In genomic region chr7:108080094-108080656, GRCh38 we compare ENCODE assay signal across 17 cellular contexts. TPM values are rescaled to one million over a fixed set of nuclear protein-coding genes. Genes with fewer than 3 reads are reported as not detected.
A peak's percentile ranks its signal among the peaks of the same experiment; 100 is the strongest.
DNase-seq lines count a peak whose midpoint lies in the region; TF ChIP-seq lines count a peak whose summit lies in the region.
"Had no signal": no experiment of that assay in that cellular context is flagged by ENCODE, and none has a peak within 500 bp of the region (broad histone marks: within the 10 kb centered on the region; RNA-seq: fewer than 3 reads in every experiment).

No MANE protein-coding gene starts in this region.

- POLR2A ChIA-PET in PC-9 (lab: Charles Lee; ENCODE audit: unreplicated experiment), result interaction anchor here (0.6 kb wide), 3 partner anchors 14 to 1559 kb away, joined by 5 to 6 read pairs (median 6); no protein-coding TSS in a partner anchor

- H3K79me2 ChIP-seq in PC-9 (ENCODE audit: low read depth) (no peaks in the 10 kb centered on the region), osteoblast (ENCODE audit: insufficient read depth, low read length) (no peaks in the 10 kb centered on the region)

- H3K36me3 ChIP-seq in PC-9 (ENCODE audit: low read depth) (no peaks in the 10 kb centered on the region), osteoblast (ENCODE audit: insufficient read depth, low read length) (no peaks in the 10 kb centered on the region)

- TF ChIP-seq CTCF in PC-9 (conservative IDR thresholded peaks at IDR 0.05), result no peak
- no peak for TF ChIP-seq CTCF in chondrocyte (IDR thresholded peaks at IDR 0.05)
- TF ChIP-seq CTCF in osteoblast (IDR thresholded peaks at IDR 0.05; ENCODE audit: extremely low read depth, low read depth, low read length), result no peak

- H3K4me2 ChIP-seq in PC-9, result peak overlapping the region; percentile 26; the same call in 1 of the 2 replicates
- H3K4me2 ChIP-seq in osteoblast (ENCODE audit: insufficient read depth, low read length), result peak overlapping the region; percentile 57

- H3K27ac Mint-ChIP-seq in chondrocyte (ENCODE audit: unreplicated experiment), result peak overlapping the region; percentile 91
- H3K27ac Mint-ChIP-seq: activated CD8-positive, alpha-beta T cell treated with anti-CD3 and anti-CD28 coated beads for 36 hours; CD4-positive, alpha-beta T cell; stimulated activated effector memory CD8-positive, alpha-beta T cell treated with anti-CD3 and anti-CD28 coated beads, Interleukin-12 subunit alpha, Interleukin-12 subunit beta, amount 100 ng/mL, for 72 hours had no signal

- H3K27me3 ChIP-seq in PC-9 (ENCODE audit: insufficient read depth, low read depth) (no peaks in the 10 kb centered on the region), osteoblast (ENCODE audit: insufficient read depth, low read length) (no peaks in the 10 kb centered on the region)

- H3K9me2 ChIP-seq in PC-9 (ENCODE audit: insufficient read depth), result no peaks in the 10 kb centered on the region

- H3K27me3 Mint-ChIP-seq in chondrocyte (ENCODE audit: low read depth), result no peaks in the 10 kb centered on the region
- H3K27me3 Mint-ChIP-seq: activated CD8-positive, alpha-beta T cell treated with anti-CD3 and anti-CD28 coated beads for 36 hours; CD4-positive, alpha-beta T cell had no signal

- peaks cover 4% of the 10 kb centered on the region for H3K36me3 Mint-ChIP-seq in chondrocyte (ENCODE audit: low read depth)
- H3K36me3 Mint-ChIP-seq: stimulated activated effector memory CD8-positive, alpha-beta T cell treated with anti-CD3 and anti-CD28 coated beads, Interleukin-12 subunit alpha, Interleukin-12 subunit beta, amount 100 ng/mL, for 72 hours had no signal

- H3K4me3 ChIP-seq in PC-9, result no peak overlapping the region
- no peak overlapping the region for H3K4me3 ChIP-seq in osteoblast (ENCODE audit: insufficient read depth, low read length)
- H3K4me3 ChIP-seq: GM12878 had no signal

- intact Hi-C loops in PC-9 (cut with micrococcal nuclease; ENCODE audit: unreplicated experiment), result no loop called here

- peaks cover 55% of the 10 kb centered on the region for H3K4me1 Mint-ChIP-seq in chondrocyte (ENCODE audit: low read depth)
- H3K4me1 Mint-ChIP-seq: stimulated activated effector memory CD8-positive, alpha-beta T cell treated with anti-CD3 and anti-CD28 coated beads, Interleukin-12 subunit alpha, Interleukin-12 subunit beta, amount 100 ng/mL, for 72 hours had no signal

- DNase-seq in HCEC 1CT (peak; percentile 33), PC-9 (no peak), chondrocyte (ENCODE audit: low spot score) (no peak), osteoblast (ENCODE audit: insufficient read length, low spot score, missing footprints) (no peak), NCI-H2107 treated with DMSO at 0.1 percent for 48 hours (lab: John Stamatoyannopoulos, UW; ENCODE audit: unreplicated experiment) (no peak), UCSD-AML1 (lab: John Stamatoyannopoulos, UW; ENCODE audit: unreplicated experiment) (no peak), T1000 (lab: John Stamatoyannopoulos, UW) (no peak), NCI-H1436 (lab: John Stamatoyannopoulos, UW) (no peak)
- DNase-seq: activated CD8-positive, alpha-beta T cell treated with anti-CD3 and anti-CD28 coated beads for 36 hours; CD4-positive, alpha-beta T cell; head of caudate nucleus; NCI-H1930; SHP77 treated with DMSO at 0.1 percent for 48 hours; T-helper 9 cell; trophoblast cell had no signal

- H2AFZ ChIP-seq in PC-9 (no peak overlapping the region), osteoblast (ENCODE audit: low read length) (no peak overlapping the region)

- H3K4me3 Mint-ChIP-seq in chondrocyte (ENCODE audit: unreplicated experiment), result peak overlapping the region; percentile 20
- H3K4me3 Mint-ChIP-seq: activated CD8-positive, alpha-beta T cell treated with anti-CD3 and anti-CD28 coated beads for 36 hours; CD4-positive, alpha-beta T cell; stimulated activated effector memory CD8-positive, alpha-beta T cell treated with anti-CD3 and anti-CD28 coated beads, Interleukin-12 subunit alpha, Interleukin-12 subunit beta, amount 100 ng/mL, for 72 hours had no signal

- H3K4me1 ChIP-seq in PC-9 (replicated peaks; ENCODE audit: insufficient read depth), result peaks cover 10% of the 10 kb centered on the region
- peaks cover 25% of the 10 kb centered on the region for H3K4me1 ChIP-seq in osteoblast (ENCODE audit: insufficient read depth, low read length)

- BruUV-seq in PC-9 (replicated peaks; lab: Mats Ljungman, UMichigan), result no TSS peak

- H3K27ac ChIP-seq in PC-9, result no peak overlapping the region
- peak overlapping the region; percentile 71 for H3K27ac ChIP-seq in osteoblast (ENCODE audit: low read depth, low read length)

- H3K9me3 Mint-ChIP-seq in chondrocyte (ENCODE audit: low read depth), result peaks cover 8% of the 10 kb centered on the region
- H3K9me3 Mint-ChIP-seq: stimulated activated effector memory CD8-positive, alpha-beta T cell treated with anti-CD3 and anti-CD28 coated beads, Interleukin-12 subunit alpha, Interleukin-12 subunit beta, amount 100 ng/mL, for 72 hours had no signal

- H3K9me3 ChIP-seq in PC-9 (ENCODE audit: insufficient read depth, low read depth) (peaks cover 8% of the 10 kb centered on the region), osteoblast (ENCODE audit: low read depth, low read length) (no peaks in the 10 kb centered on the region)

- H4K20me1 ChIP-seq in PC-9 (ENCODE audit: insufficient read depth), result no peaks in the 10 kb centered on the region
- H4K20me1 ChIP-seq in osteoblast (ENCODE audit: insufficient read depth, low read length), result no peaks in the 10 kb centered on the region

- CTCF ChIA-PET in PC-9 (lab: Charles Lee), result interaction anchor here (0.7 kb wide), 1 partner anchor 11 kb away, joined by 3 read pairs; no protein-coding TSS in a partner anchor

- H3F3A ChIP-seq in PC-9 (ENCODE audit: insufficient read depth, low read depth), result no peaks in the 10 kb centered on the region

RNA-seq across cellular contexts. Expression of gene LAMB4, which starts 50.0 kb away (rescaled TPM):
- total RNA-seq in PC-9 (2021) (0.15 and 0.83 TPM in 2 replicates), chondrocyte (0.15 TPM in 1 of 3 replicates, not detected in the others), osteoblast (under 0.01 and 0.36 TPM in 2 replicates)
- total RNA-seq: activated CD8-positive, alpha-beta T cell treated with anti-CD3 and anti-CD28 coated beads for 36 hours had no signal
